Comparison of ENCODE assay signal across 19 cellular contexts in genomic region chr4:152380919-152381318, GRCh38.
"Had no signal": no experiment of that assay in that cellular context is flagged by ENCODE, and none has a peak within 500 bp of the region (broad histone marks: within the 10 kb centered on the region; RNA-seq: fewer than 3 reads in every experiment).

No MANE protein-coding gene starts in this region.

- H2AFZ ChIP-seq: neural progenitor cell had no signal

- H3K36me3 Mint-ChIP-seq: neural progenitor cell, WTC11 had no signal

- H3K9me3 Mint-ChIP-seq: neural progenitor cell had no signal

- H3K4me1 ChIP-seq: neural progenitor cell, vagina had no signal

- H3K4me3 Mint-ChIP-seq: activated CD4-positive, alpha-beta T cell treated with anti-CD3 and anti-CD28 coated beads for 36 hours; activated naive CD8-positive, alpha-beta T cell; neural progenitor cell; WTC11 had no signal

- ATAC-seq: activated CD4-positive, alpha-beta T cell treated with anti-CD3 and anti-CD28 coated beads for 36 hours; foreskin keratinocyte; WTC11 had no signal

- H3K9ac ChIP-seq: neural progenitor cell had no signal

- H3K27ac Mint-ChIP-seq: activated CD4-positive, alpha-beta T cell treated with anti-CD3 and anti-CD28 coated beads for 36 hours; activated naive CD8-positive, alpha-beta T cell; neural progenitor cell; WTC11 had no signal

- H3K27me3 ChIP-seq: cardiac muscle cell, foreskin keratinocyte, neural progenitor cell, sigmoid colon, thyroid gland, vagina had no signal

- H3K4me2 ChIP-seq: neural progenitor cell had no signal

- H3K36me3 ChIP-seq: cardiac muscle cell, neural progenitor cell, sigmoid colon, thyroid gland, vagina had no signal

- H3K4me3 ChIP-seq: cardiac muscle cell, neural progenitor cell, sigmoid colon, thyroid gland, vagina had no signal

- H3K9me3 ChIP-seq: sigmoid colon, thyroid gland, vagina had no signal

- H3K4me1 Mint-ChIP-seq: neural progenitor cell had no signal

- DNase-seq: activated CD4-positive, alpha-beta T cell treated with anti-CD3 and anti-CD28 coated beads for 36 hours; activated CD4-positive, alpha-beta T cell treated with anti-CD3 and anti-CD28 coated beads, Interleukin-2, amount 50 U/mL, for 48 hours; amniotic stem cell; dermis blood vessel endothelial cell; effector memory CD4-positive, alpha-beta T cell; foreskin keratinocyte; kidney glomerular epithelial cell; mammary epithelial cell; midbrain; sigmoid colon; stimulated activated CD8-positive, alpha-beta memory T cell treated with anti-CD3 and anti-CD28 coated beads, Interleukin-4, amount 100 ng/mL, for 48 hours; stimulated activated naive CD4-positive, alpha-beta T cell; SW 1271; thyroid gland had no signal

- H3K27me3 Mint-ChIP-seq: activated CD4-positive, alpha-beta T cell treated with anti-CD3 and anti-CD28 coated beads for 36 hours; activated naive CD8-positive, alpha-beta T cell had no signal

- H3K27ac ChIP-seq: cardiac muscle cell, foreskin keratinocyte, neural progenitor cell, thyroid gland, vagina had no signal
